Comparison of ENCODE assay signal across 8 cellular contexts in genomic region chr19:18450934-18451836, GRCh38. TPM values are rescaled to one million over a fixed set of nuclear protein-coding genes. Genes with fewer than 3 reads are reported as not detected.
DNase-seq lines count a peak whose midpoint lies in the region; ATAC-seq and TF ChIP-seq lines count a peak whose summit lies in the region.

No MANE protein-coding gene starts in this region.

- H3K36me3 ChIP-seq in parathyroid adenoma (ENCODE audit: control insufficient read depth, insufficient read depth, low read length): no peaks in the 10 kb centered on the region
- peaks cover 0 to 29% (median 8%) of the 10 kb centered on the region in 4 donors for H3K36me3 ChIP-seq in transverse colon

- no peak overlapping the region for H3K4me3 ChIP-seq in parathyroid adenoma (ENCODE audit: low read depth, low read length)
- H3K4me3 ChIP-seq in transverse colon: no peak overlapping the region

- TF ChIP-seq CTCF in foreskin keratinocyte (conservative IDR thresholded peaks at IDR 0.05) (peak; percentile 97), parathyroid adenoma (IDR thresholded peaks at IDR 0.05) (peak; percentile 98), transverse colon (IDR thresholded peaks at IDR 0.05) (peak; percentile 94 to 99 (median 98))

- in situ Hi-C loops in transverse colon (cut with MboI; ENCODE audit: low pct_ligation_motif_present in 1 of 4, low pct_unique_long_range_greater_than_20kb in 1 of 4, low sequenced_read_pairs in 3 of 4): loop anchor here (25.0 kb wide), 3 partner anchors 136 to 411 kb away; partner anchors contain the start of genes REX1BD (in 2 of the 4) and UPF1 (in 2 of the 4)

- H3K4me2 ChIP-seq in parathyroid adenoma (ENCODE audit: low read length): no peak overlapping the region

- DNase-seq in GM04504 (ENCODE audit: low read depth): peak; percentile 40
- DNase-seq in HuH-7.5 (ENCODE audit: low spot score): peak; percentile 93
- peak; percentile 76 for DNase-seq in RPMI8226
- peak; percentile 82 for DNase-seq in activated T-helper 9 cell treated with anti-CD3 and anti-CD28 coated beads, Interleukin-2, amount 50 U/mL, for 16 hours (ENCODE audit: low read depth)
- no peak for DNase-seq in foreskin keratinocyte
- DNase-seq in transverse colon: peak; percentile 90

- no peak overlapping the region for H2AFZ ChIP-seq in parathyroid adenoma

- WGBS in transverse colon (ENCODE audit: low coverage in 1 of 2), 2 donors: 47% methylated on average over 25 of the region's 26 CpGs; no CpG with 5 or more reads in 1 of the 2 donors

- H3K27ac ChIP-seq in foreskin keratinocyte: no peak overlapping the region
- no peak overlapping the region for H3K27ac ChIP-seq in parathyroid adenoma
- H3K27ac ChIP-seq in transverse colon: no peak overlapping the region

- H3K4me1 ChIP-seq in foreskin keratinocyte: peaks cover 6% of the 10 kb centered on the region
- no peaks in the 10 kb centered on the region for H3K4me1 ChIP-seq in parathyroid adenoma
- H3K4me1 ChIP-seq in transverse colon: peaks cover 0 to 6% (median 5%) of the 10 kb centered on the region in 4 donors

- peaks cover 29% of the 10 kb centered on the region for H3K79me2 ChIP-seq in parathyroid adenoma

- H3K9me3 ChIP-seq in parathyroid adenoma (ENCODE audit: control insufficient read depth, low read length) (no peaks in the 10 kb centered on the region), transverse colon (no peaks in the 10 kb centered on the region)

- no peak overlapping the region for H3K9ac ChIP-seq in parathyroid adenoma

- no peaks in the 10 kb centered on the region for H3K27me3 ChIP-seq in foreskin keratinocyte
- no peaks in the 10 kb centered on the region for H3K27me3 ChIP-seq in parathyroid adenoma (ENCODE audit: control insufficient read depth, insufficient read depth, low read length)
- H3K27me3 ChIP-seq in transverse colon: no peaks in the 10 kb centered on the region

- TF ChIP-seq EP300 in transverse colon (IDR thresholded peaks at IDR 0.05; ENCODE audit: low read depth): no peak

- intact Hi-C loops in transverse colon (cut with DNase I; ENCODE audit: low total_unique reads): no loop called here

- TF ChIP-seq POLR2A in transverse colon (IDR thresholded peaks at IDR 0.05): no peak

- ATAC-seq in foreskin keratinocyte (peak; percentile 65), HG02870 (IDR thresholded peaks at IDR 0.05; ENCODE audit: unreplicated experiment) (no peak)

RNA-seq across cellular contexts. Expression of gene ISYNA1, which starts 13.3 kb away (rescaled TPM):
- total RNA-seq in foreskin keratinocyte (16.5 and 19.9 TPM in 2 replicates), transverse colon (10 to 100 TPM in 2 of 4 donors, 1 to 10 TPM in 2; 3.0 to 15.1 (median 8.8) TPM)
- 22.1 and 23.2 TPM in 2 replicates for polyA plus RNA-seq in foreskin keratinocyte

RNA-seq across cellular contexts. Expression of gene SSBP4, which starts 32.0 kb away (rescaled TPM):
- 46.3 and 48.7 TPM in 2 replicates for total RNA-seq in foreskin keratinocyte
- polyA plus RNA-seq in foreskin keratinocyte: 54.0 and 65.3 TPM in 2 replicates
- 10 to 100 TPM in 3 of 4 donors, 1 to 10 TPM in 1; 9.4 to 40.4 (median 32.2) TPM for total RNA-seq in transverse colon

RNA-seq across cellular contexts. Expression of gene LRRC25, which starts 53.8 kb away (rescaled TPM):
- not detected in 2 replicates for total RNA-seq in foreskin keratinocyte
- polyA plus RNA-seq in foreskin keratinocyte: not detected in 2 replicates
- total RNA-seq in transverse colon: 1 to 10 TPM in 3 of 4 donors, not detected in 1; 3.3 to 4.9 (median 4.1) TPM

Comparison
In these comparisons a context has a peak if more than half of its experiments do, and no peak if none do; other contexts are left out.
1. DNase-seq: peak in GM04504 (single experiment), HuH-7.5 (single experiment), RPMI8226 (single experiment), activated T-helper 9 cell treated with anti-CD3 and anti-CD28 coated beads, Interleukin-2, amount 50 U/mL, for 16 hours (single experiment) and transverse colon (single experiment); none in foreskin keratinocyte (0 of 2).
2. Peak in every context shown above with its lines, with median percentiles within 50 percentile points of each other: CTCF ChIP-seq.